In the genomic region with DNA sequence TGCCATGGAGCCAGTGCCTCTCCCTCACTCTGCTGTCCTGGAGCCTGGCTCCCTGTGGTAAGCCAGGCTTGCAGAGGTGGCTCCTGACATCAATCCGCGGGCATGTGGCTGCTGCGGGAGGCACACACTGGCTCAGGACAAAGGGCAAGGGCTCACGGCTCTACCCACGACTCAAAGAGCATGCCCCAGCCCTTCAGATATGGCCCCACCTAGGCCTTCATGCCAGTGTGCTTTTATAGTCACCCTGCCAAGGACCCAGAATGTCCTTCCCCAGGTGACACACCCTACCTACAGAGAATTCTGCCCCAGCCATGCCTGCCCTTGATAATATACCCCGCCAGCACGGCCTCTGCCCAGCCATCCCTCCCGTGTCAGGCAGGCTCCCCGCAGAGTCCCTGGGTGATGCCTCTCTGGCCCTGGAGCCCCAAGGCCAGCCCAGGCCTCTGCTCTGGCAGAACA, we compare ENCODE assay signal across 1 cellular context.
A peak's percentile ranks its signal among the peaks of the same experiment; 100 is the strongest.
TF ChIP-seq lines count a peak whose summit lies in the region.

No MANE protein-coding gene starts in this region.

TF ChIP-seq in HEK293, 187 proteins besides CTCF, POLR2A, EP300 and RAD21 (continued from another document):
- TF ChIP-seq, protein P1, sequence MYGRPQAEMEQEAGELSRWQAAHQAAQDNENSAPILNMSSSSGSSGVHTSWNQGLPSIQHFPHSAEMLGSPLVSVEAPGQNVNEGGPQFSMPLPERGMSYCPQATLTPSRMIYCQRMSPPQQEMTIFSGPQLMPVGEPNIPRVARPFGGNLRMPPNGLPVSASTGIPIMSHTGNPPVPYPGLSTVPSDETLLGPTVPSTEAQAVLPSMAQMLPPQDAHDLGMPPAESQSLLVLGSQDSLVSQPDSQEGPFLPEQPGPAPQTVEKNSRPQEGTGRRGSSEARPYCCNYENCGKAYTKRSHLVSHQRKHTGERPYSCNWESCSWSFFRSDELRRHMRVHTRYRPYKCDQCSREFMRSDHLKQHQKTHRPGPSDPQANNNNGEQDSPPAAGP (tag by site-specific recombination; IDR thresholded peaks at IDR 0.05): 0 out of 2 replicates have a peak, but pooled peaks have one; percentile 15
- TF ChIP-seq, protein P2, sequence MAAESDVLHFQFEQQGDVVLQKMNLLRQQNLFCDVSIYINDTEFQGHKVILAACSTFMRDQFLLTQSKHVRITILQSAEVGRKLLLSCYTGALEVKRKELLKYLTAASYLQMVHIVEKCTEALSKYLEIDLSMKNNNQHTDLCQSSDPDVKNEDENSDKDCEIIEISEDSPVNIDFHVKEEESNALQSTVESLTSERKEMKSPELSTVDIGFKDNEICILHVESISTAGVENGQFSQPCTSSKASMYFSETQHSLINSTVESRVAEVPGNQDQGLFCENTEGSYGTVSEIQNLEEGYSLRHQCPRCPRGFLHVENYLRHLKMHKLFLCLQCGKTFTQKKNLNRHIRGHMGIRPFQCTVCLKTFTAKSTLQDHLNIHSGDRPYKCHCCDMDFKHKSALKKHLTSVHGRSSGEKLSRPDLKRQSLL (tag by site-specific recombination; IDR thresholded peaks at IDR 0.05): peak; percentile 55; the same call in 1 of the 2 replicates
- TF ChIP-seq, protein P3, sequence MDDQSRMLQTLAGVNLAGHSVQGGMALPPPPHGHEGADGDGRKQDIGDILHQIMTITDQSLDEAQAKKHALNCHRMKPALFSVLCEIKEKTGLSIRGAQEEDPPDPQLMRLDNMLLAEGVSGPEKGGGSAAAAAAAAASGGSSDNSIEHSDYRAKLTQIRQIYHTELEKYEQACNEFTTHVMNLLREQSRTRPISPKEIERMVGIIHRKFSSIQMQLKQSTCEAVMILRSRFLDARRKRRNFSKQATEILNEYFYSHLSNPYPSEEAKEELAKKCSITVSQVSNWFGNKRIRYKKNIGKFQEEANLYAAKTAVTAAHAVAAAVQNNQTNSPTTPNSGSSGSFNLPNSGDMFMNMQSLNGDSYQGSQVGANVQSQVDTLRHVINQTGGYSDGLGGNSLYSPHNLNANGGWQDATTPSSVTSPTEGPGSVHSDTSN (CRISPR knock-in tag; IDR thresholded peaks at IDR 0.05): no peak
- TF ChIP-seq KLF8 (tag by site-specific recombination; IDR thresholded peaks at IDR 0.05) (no peak), ZIC2 (tag by site-specific recombination; IDR thresholded peaks at IDR 0.05) (peak; percentile 63; the same call in 1 of the 2 replicates), ZNF146 (tag by site-specific recombination; IDR thresholded peaks at IDR 0.05) (no peak), ZNF501 (tag by site-specific recombination; IDR thresholded peaks at IDR 0.05) (no peak)
- TF ChIP-seq, protein P4, sequence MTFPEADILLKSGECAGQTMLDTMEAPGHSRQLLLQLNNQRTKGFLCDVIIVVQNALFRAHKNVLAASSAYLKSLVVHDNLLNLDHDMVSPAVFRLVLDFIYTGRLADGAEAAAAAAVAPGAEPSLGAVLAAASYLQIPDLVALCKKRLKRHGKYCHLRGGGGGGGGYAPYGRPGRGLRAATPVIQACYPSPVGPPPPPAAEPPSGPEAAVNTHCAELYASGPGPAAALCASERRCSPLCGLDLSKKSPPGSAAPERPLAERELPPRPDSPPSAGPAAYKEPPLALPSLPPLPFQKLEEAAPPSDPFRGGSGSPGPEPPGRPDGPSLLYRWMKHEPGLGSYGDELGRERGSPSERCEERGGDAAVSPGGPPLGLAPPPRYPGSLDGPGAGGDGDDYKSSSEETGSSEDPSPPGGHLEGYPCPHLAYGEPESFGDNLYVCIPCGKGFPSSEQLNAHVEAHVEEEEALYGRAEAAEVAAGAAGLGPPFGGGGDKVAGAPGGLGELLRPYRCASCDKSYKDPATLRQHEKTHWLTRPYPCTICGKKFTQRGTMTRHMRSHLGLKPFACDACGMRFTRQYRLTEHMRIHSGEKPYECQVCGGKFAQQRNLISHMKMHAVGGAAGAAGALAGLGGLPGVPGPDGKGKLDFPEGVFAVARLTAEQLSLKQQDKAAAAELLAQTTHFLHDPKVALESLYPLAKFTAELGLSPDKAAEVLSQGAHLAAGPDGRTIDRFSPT (tag by site-specific recombination; IDR thresholded peaks at IDR 0.05): peak; percentile 40; the same call in 1 of the 2 replicates
TF ChIP-seq in HEK293: peak in this region for 4.
